In the genomic region with DNA sequence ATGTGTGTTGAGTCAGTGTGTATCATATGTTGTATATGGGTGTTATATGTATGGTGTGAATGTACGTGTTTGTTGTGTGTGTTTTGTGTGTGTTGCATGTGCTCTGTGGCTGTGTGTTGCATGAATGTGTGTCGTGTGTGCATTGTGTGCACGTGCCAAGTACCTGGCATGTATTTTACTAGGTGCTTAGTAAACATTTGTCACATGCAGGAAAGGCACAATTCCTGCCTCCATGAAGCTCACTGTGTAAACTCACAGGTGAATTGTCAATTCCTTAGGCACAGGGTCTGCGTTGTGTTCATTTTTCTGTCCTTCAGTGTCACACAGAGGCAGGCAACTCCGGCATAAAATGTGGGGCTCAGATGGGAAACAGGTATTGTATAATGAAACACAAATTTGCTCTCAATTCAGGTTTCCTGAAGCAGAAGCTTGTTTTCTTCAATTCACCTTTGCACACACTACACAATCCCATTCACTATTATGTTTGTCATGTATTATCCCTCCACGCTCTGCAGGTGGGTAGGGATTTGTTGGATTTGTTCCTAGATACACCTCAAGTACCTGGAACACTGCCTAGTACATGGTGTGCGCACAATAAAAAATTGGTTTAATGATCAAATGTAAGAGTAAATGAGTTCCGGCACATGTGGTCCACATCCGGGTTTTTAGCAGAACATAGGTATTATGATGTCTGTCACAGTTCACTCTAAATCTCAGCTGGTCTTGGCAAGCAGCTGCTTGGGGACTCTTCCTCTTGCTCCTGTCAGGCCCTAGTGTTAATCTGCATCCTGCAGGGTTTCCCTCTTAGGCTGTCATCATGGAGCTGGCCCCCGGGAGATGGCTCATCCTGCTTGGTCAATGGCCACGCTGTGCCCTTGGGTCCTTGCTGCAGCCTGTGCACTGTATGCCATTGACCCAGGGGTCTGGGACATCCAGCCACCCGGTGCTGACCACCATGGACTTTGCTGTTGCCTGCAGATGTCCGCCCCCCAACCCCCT, we compare ENCODE assay signal across 18 cellular contexts. TPM values are rescaled to one million over a fixed set of nuclear protein-coding genes. Genes with fewer than 3 reads are reported as not detected.
A peak's percentile ranks its signal among the peaks of the same experiment; 100 is the strongest.
DNase-seq lines count a peak whose midpoint lies in the region; ATAC-seq and TF ChIP-seq lines count a peak whose summit lies in the region.
"Had no signal": no experiment of that assay in that cellular context is flagged by ENCODE, and none has a peak within 500 bp of the region (broad histone marks: within the 10 kb centered on the region; RNA-seq: fewer than 3 reads in every experiment).

No MANE protein-coding gene starts in this region.

- no peaks in the 10 kb centered on the region for H3K4me1 Mint-ChIP-seq in H9

- H2BK20ac ChIP-seq in H9 (ENCODE audit: low read depth, low read length, poor library complexity, severe bottlenecking): no peak overlapping the region

- H3K4me3 ChIP-seq in LNCaP clone FGC (ENCODE audit: low read depth, low read length): no peak overlapping the region
- H3K4me3 ChIP-seq in body of pancreas: no peak overlapping the region
- no peak overlapping the region for H3K4me3 ChIP-seq in lower lobe of right lung
- no peak overlapping the region for H3K4me3 ChIP-seq in BE2C (ENCODE audit: low read depth, low read length)
- H3K4me3 ChIP-seq: dorsolateral prefrontal cortex, gastrocnemius medialis, GM12878, uterus had no signal

- no peak overlapping the region for H3K23ac ChIP-seq in H9 (ENCODE audit: insufficient read length, low read depth, low read length)

- no peaks in the 10 kb centered on the region for H3K27me3 ChIP-seq in body of pancreas
- H3K27me3 ChIP-seq in lower lobe of right lung (ENCODE audit: low read depth): no peaks in the 10 kb centered on the region
- H3K27me3 ChIP-seq in BE2C: no peaks in the 10 kb centered on the region
- no peaks in the 10 kb centered on the region for H3K27me3 ChIP-seq in H9 (ENCODE audit: insufficient read depth, low read length)
- H3K27me3 ChIP-seq: gastrocnemius medialis, uterus had no signal

- H3K79me1 ChIP-seq in H9 (ENCODE audit: insufficient read depth, low read depth, low read length, poor library complexity, severe bottlenecking): no peaks in the 10 kb centered on the region

- no peaks in the 10 kb centered on the region for H3K36me3 ChIP-seq in body of pancreas (replicated peaks in 1 of 2; ENCODE audit: insufficient read depth in 1 of 2, low read depth in 2 of 2)
- no peaks in the 10 kb centered on the region for H3K36me3 ChIP-seq in lower lobe of right lung
- H3K36me3 ChIP-seq in BE2C: no peaks in the 10 kb centered on the region
- H3K36me3 ChIP-seq: gastrocnemius medialis, uterus had no signal

- H2AK5ac ChIP-seq in H9 (ENCODE audit: insufficient read length, low read length): no peak overlapping the region

- ATAC-seq in body of pancreas (peak; percentile 90), lower lobe of right lung (peak; percentile 67 to 74)
- ATAC-seq: activated CD8-positive, alpha-beta T cell treated with anti-CD3 and anti-CD28 coated beads, Interleukin-2, amount 10 ng/mL, durations not matched to agents 7 days and 5 days; gastrocnemius medialis; GM12878 had no signal

- no peak overlapping the region for H4K5ac ChIP-seq in H9 (ENCODE audit: insufficient read length, low read depth, low read length)

- no peak overlapping the region for H4K91ac ChIP-seq in H9 (ENCODE audit: insufficient read length, low read depth, low read length)

- no peaks in the 10 kb centered on the region for H3K27me3 Mint-ChIP-seq in H9 (ENCODE audit: low read depth)
- H3K27me3 Mint-ChIP-seq: activated naive CD8-positive, alpha-beta T cell had no signal

- no peak overlapping the region for H2AFZ ChIP-seq in H9 (ENCODE audit: low read length)

- H3K18ac ChIP-seq in H9 (ENCODE audit: insufficient read length, low read depth, low read length): no peak overlapping the region

- no peaks in the 10 kb centered on the region for H3K23me2 ChIP-seq in H9 (ENCODE audit: insufficient read length, low read depth, low read length, poor library complexity, severe bottlenecking)

- TF ChIP-seq CTCF in 22Rv1 (IDR thresholded peaks at IDR 0.05): no peak
- TF ChIP-seq CTCF in LNCaP clone FGC (IDR thresholded peaks at IDR 0.05; ENCODE audit: control insufficient read depth, extremely low read depth, insufficient read depth): no peak
- no peak for TF ChIP-seq CTCF in body of pancreas (IDR thresholded peaks at IDR 0.05)
- TF ChIP-seq CTCF in lower lobe of right lung (IDR thresholded peaks at IDR 0.05): no peak
- no peak for TF ChIP-seq CTCF in BE2C (IDR thresholded peaks at IDR 0.05; ENCODE audit: low read depth, low read length)
- TF ChIP-seq CTCF in H9 (conservative IDR thresholded peaks at IDR 0.05): no peak

- no peak overlapping the region for H3K4ac ChIP-seq in H9 (ENCODE audit: low read depth, low read length)

- no peaks in the 10 kb centered on the region for H3K9me3 Mint-ChIP-seq in H9

- no peak overlapping the region for H2BK15ac ChIP-seq in H9 (ENCODE audit: low read depth, low read length)

- no peak for TF ChIP-seq POLR2A in body of pancreas (IDR thresholded peaks at IDR 0.05)

- no peak overlapping the region for H3K4me2 ChIP-seq in H9 (ENCODE audit: insufficient read depth, insufficient read length, low read length)

- H3K4me1 ChIP-seq in body of pancreas (peaks cover 29% of the 10 kb centered on the region), lower lobe of right lung (peaks cover 59% of the 10 kb centered on the region), BE2C (no peaks in the 10 kb centered on the region), H9 (ENCODE audit: insufficient read depth, low read length) (no peaks in the 10 kb centered on the region)
- H3K4me1 ChIP-seq: uterus had no signal

- intact Hi-C loops in body of pancreas (cut with DNase I): no loop called here
- intact Hi-C loops in lower lobe of right lung (cut with DNase I): no loop called here

- 61 to 78% methylated on average over 13 of the region's 13 CpGs for WGBS in body of pancreas, 2 donors
- 100% methylated on average over 1 of the region's 13 CpGs for WGBS in H9 (ENCODE audit: extremely low coverage, insufficient read length, low lambda C conversion rate)

- H3T11ph ChIP-seq in H9 (ENCODE audit: low read length): no peak overlapping the region

- DNase-seq in LNCaP clone FGC (ENCODE audit: low read depth) (peak; percentile 96), body of pancreas (peak; percentile 37 to 80 (median 74)), lower lobe of right lung (no peak), BE2C (no peak), NCI-H526 treated with DMSO at 0.1 percent for 48 hours (lab: John Stamatoyannopoulos, UW) (no peak), H9 (no peak)
- DNase-seq in activated naive CD4-positive, alpha-beta T cell (lab: John Stamatoyannopoulos, UW): no peak
- DNase-seq: activated CD8-positive, alpha-beta T cell treated with anti-CD3 and anti-CD28 coated beads, Interleukin-2, amount 10 ng/mL, durations not matched to agents 7 days and 5 days; activated T-cell treated with anti-CD3 and anti-CD28 coated beads, Interleukin-2, amount 50 U/mL, for 48 hours; COR-L47; dorsolateral prefrontal cortex; gastrocnemius medialis; NCI-H446; SIG-M5; uterus had no signal

- H3K14ac ChIP-seq in H9 (ENCODE audit: insufficient read depth, low read length): no peak overlapping the region

- no peak overlapping the region for H3K27ac Mint-ChIP-seq in H9
- H3K27ac Mint-ChIP-seq: activated CD8-positive, alpha-beta T cell treated with anti-CD3 and anti-CD28 coated beads, Interleukin-2, amount 10 ng/mL, durations not matched to agents 7 days and 5 days; activated naive CD8-positive, alpha-beta T cell had no signal

- H3K79me2 ChIP-seq in H9 (ENCODE audit: insufficient read depth, low read length): no peaks in the 10 kb centered on the region

- peak overlapping the region; percentile 78 for H3K27ac ChIP-seq in 22Rv1
- H3K27ac ChIP-seq in body of pancreas: peak overlapping the region; percentile 34 to 68 (median 62)
- peak overlapping the region; percentile 1 for H3K27ac ChIP-seq in lower lobe of right lung
- H3K27ac ChIP-seq in H9 (ENCODE audit: insufficient read length, low read depth, low read length): no peak overlapping the region
- H3K27ac ChIP-seq: dorsolateral prefrontal cortex had no signal

- H3K4me3 Mint-ChIP-seq in H9: no peak overlapping the region
- H3K4me3 Mint-ChIP-seq: activated CD8-positive, alpha-beta T cell treated with anti-CD3 and anti-CD28 coated beads, Interleukin-2, amount 10 ng/mL, durations not matched to agents 7 days and 5 days; activated naive CD8-positive, alpha-beta T cell had no signal

- no peak overlapping the region for H2BK5ac ChIP-seq in H9 (ENCODE audit: insufficient read length, low read length)

- H4K20me1 ChIP-seq in H9 (ENCODE audit: control insufficient read depth, insufficient read depth, insufficient read length): no peaks in the 10 kb centered on the region

- H2BK120ac ChIP-seq in H9 (ENCODE audit: low read depth, low read length, poor library complexity, severe bottlenecking): no peak overlapping the region

- no peak overlapping the region for H2BK12ac ChIP-seq in H9 (ENCODE audit: insufficient read length, low read depth, low read length)

- no peak overlapping the region for H3K9ac ChIP-seq in H9 (ENCODE audit: extremely low read depth, insufficient read length, low read length)

- H4K8ac ChIP-seq in H9 (replicated peaks; ENCODE audit: insufficient read length, low read depth, low read length): no peak overlapping the region

- no peak overlapping the region for H3K56ac ChIP-seq in H9 (ENCODE audit: insufficient read length, low read depth, low read length)

- no peaks in the 10 kb centered on the region for H3K36me3 Mint-ChIP-seq in H9 (ENCODE audit: insufficient read depth in 1 of 3, low read depth in 3 of 3)

- H3K9me3 ChIP-seq in body of pancreas: no peaks in the 10 kb centered on the region
- H3K9me3 ChIP-seq in lower lobe of right lung: no peaks in the 10 kb centered on the region
- no peaks in the 10 kb centered on the region for H3K9me3 ChIP-seq in BE2C
- H3K9me3 ChIP-seq in H9 (ENCODE audit: control insufficient read depth, low read depth, low read length): no peaks in the 10 kb centered on the region
- H3K9me3 ChIP-seq: gastrocnemius medialis, uterus had no signal

RNA-seq across cellular contexts. Expression of gene IL1R1, which starts 22.0 kb away (rescaled TPM):
- total RNA-seq in body of pancreas: 10 to 100 TPM; 53.4 to 55.4 TPM
- 152 TPM for total RNA-seq in lower lobe of right lung
- polyA plus RNA-seq in BE2C (2012; ENCODE audit: insufficient read depth, insufficient read length, low read depth): 0.26 TPM
- 0.39 and 0.46 TPM in 2 replicates for total RNA-seq in H9 (2021)
- total RNA-seq: activated CD8-positive, alpha-beta T cell treated with anti-CD3 and anti-CD28 coated beads, Interleukin-2, amount 10 ng/mL, durations not matched to agents 7 days and 5 days had no signal

Comparison
In these comparisons a context has a peak if more than half of its experiments do, and no peak if none do; other contexts are left out.
1. DNase-seq: peak in LNCaP clone FGC (single experiment) and body of pancreas (4 of 4); none in lower lobe of right lung (single experiment), BE2C (single experiment), NCI-H526 treated with DMSO at 0.1 percent for 48 hours (single experiment), activated naive CD4-positive, alpha-beta T cell (0 of 4) and H9 (single experiment).
2. RNA of gene IL1R1, which starts 22.0 kb away (total RNA-seq): 152 TPM in lower lobe of right lung (single experiment) and 53.4 to 55.4 TPM in body of pancreas; 0.39 to 0.46 TPM in H9; every median in the first group is over 10 times any median in the second.